Comparison of ENCODE assay signal across 1 cellular context in genomic region chr9:128593039-128593438, GRCh38.
TF ChIP-seq lines count a peak whose summit lies in the region.

No MANE protein-coding gene starts in this region.

TF ChIP-seq in K562, 482 proteins besides CTCF, POLR2A, EP300 and RAD21 (continued from another document and continues in another):
- TF ChIP-seq, protein P1, sequence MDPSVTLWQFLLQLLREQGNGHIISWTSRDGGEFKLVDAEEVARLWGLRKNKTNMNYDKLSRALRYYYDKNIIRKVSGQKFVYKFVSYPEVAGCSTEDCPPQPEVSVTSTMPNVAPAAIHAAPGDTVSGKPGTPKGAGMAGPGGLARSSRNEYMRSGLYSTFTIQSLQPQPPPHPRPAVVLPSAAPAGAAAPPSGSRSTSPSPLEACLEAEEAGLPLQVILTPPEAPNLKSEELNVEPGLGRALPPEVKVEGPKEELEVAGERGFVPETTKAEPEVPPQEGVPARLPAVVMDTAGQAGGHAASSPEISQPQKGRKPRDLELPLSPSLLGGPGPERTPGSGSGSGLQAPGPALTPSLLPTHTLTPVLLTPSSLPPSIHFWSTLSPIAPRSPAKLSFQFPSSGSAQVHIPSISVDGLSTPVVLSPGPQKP (CRISPR knock-in tag; IDR thresholded peaks at IDR 0.05), result no peak
- TF ChIP-seq PML (IDR thresholded peaks at IDR 0.05; ENCODE audit: low read length) (peak; percentile 88), SMARCA4 (IDR thresholded peaks at IDR 0.05) (peak; percentile 64), ETV5 (CRISPR knock-in tag; IDR thresholded peaks at IDR 0.05; ENCODE audit: low read depth) (peak; percentile 34; the same call in 1 of the 2 replicates), CREM (IDR thresholded peaks at IDR 0.05; ENCODE audit: low read depth) (peak; percentile 45), ZNF274 (IDR thresholded peaks at IDR 0.05; ENCODE audit: borderline replicate concordance, low read depth, low read length) (peak; percentile 54; the same call in 1 of the 2 replicates), SOX6 (IDR thresholded peaks at IDR 0.05) (peak; percentile 68), MNT (conservative IDR thresholded peaks at IDR 0.05) (peak in 1 of 2 experiments; percentile 54; a peak in 1 of 4 replicates), FOXM1 (IDR thresholded peaks at IDR 0.05; ENCODE audit: low read depth) (peak; percentile 68), FOXM1 (CRISPR knock-in tag; IDR thresholded peaks at IDR 0.05; ENCODE audit: low read depth) (no peak), NCOA1 (IDR thresholded peaks at IDR 0.05; ENCODE audit: low read depth) (peak; percentile 48; the same call in 1 of the 2 replicates), ARNT (IDR thresholded peaks at IDR 0.05) (peak; percentile 42 to 58; a peak in 1 of 4 replicates), SMAD4 (CRISPR knock-in tag; conservative IDR thresholded peaks at IDR 0.05) (0 out of 2 replicates have a peak, but pooled peaks have one; percentile 18), MCM5 (IDR thresholded peaks at IDR 0.05; ENCODE audit: low read depth) (no peak), ZNF395 (CRISPR knock-in tag; IDR thresholded peaks at IDR 0.05) (peak; percentile 46; the same call in 1 of the 2 replicates), TCF3 (CRISPR knock-in tag; IDR thresholded peaks at IDR 0.05) (peak; percentile 99), L3MBTL2 (IDR thresholded peaks at IDR 0.05) (peak; percentile 52; the same call in 1 of the 2 replicates), RCOR1 (IDR thresholded peaks at IDR 0.05; ENCODE audit: borderline replicate concordance in 1 of 2, low read depth in 2 of 2, low read length in 2 of 2) (peak; percentile 73 to 74; a peak in 2 of 4 replicates), PHB2 (IDR thresholded peaks at IDR 0.05; ENCODE audit: low read depth) (peak; percentile 64), FOXK2 (conservative IDR thresholded peaks at IDR 0.05 in 1 of 2, IDR thresholded peaks at IDR 0.05 in 1 of 2; ENCODE audit: low read depth in 2 of 2) (peak in 1 of 2 experiments; percentile 47; a peak in 2 of 4 replicates), POLR2AphosphoS5 (IDR thresholded peaks at IDR 0.05; ENCODE audit: control insufficient read depth, insufficient read depth, low read depth, low read length) (peak; percentile 91), DMBX1 (CRISPR knock-in tag; IDR thresholded peaks at IDR 0.05; ENCODE audit: borderline replicate concordance) (peak; percentile 86), MAZ (CRISPR knock-in tag; conservative IDR thresholded peaks at IDR 0.05 in 1 of 2, IDR thresholded peaks at IDR 0.05 in 1 of 2) (peak in 1 of 2 experiments; percentile 33; a peak in 1 of 4 replicates), KAT7 (CRISPR knock-in tag; IDR thresholded peaks at IDR 0.05; ENCODE audit: borderline replicate concordance) (no peak), STAT5A (IDR thresholded peaks at IDR 0.05; ENCODE audit: borderline replicate concordance, low read length) (peak; percentile 82), MTA3 (IDR thresholded peaks at IDR 0.05; ENCODE audit: borderline replicate concordance) (0 out of 2 replicates have a peak, but pooled peaks have one; percentile 30), EGR1 (conservative IDR thresholded peaks at IDR 0.05) (no peak), KDM1A (IDR thresholded peaks at IDR 0.05) (peak; percentile 94), SPI1 (IDR thresholded peaks at IDR 0.05; ENCODE audit: borderline replicate concordance, low read depth, low read length) (peak; percentile 74; the same call in 1 of the 2 replicates), KLF16 (IDR thresholded peaks at IDR 0.05) (peak; percentile 90), DPF2 (IDR thresholded peaks at IDR 0.05) (peak; percentile 67), BCOR (IDR thresholded peaks at IDR 0.05) (peak; percentile 51; the same call in 1 of the 2 replicates), LEF1 (IDR thresholded peaks at IDR 0.05) (no peak), CBFB (CRISPR knock-in tag; IDR thresholded peaks at IDR 0.05) (peak; percentile 91), ZBED1 (IDR thresholded peaks at IDR 0.05) (0 out of 2 replicates have a peak, but pooled peaks have one; percentile 27), TBL1XR1 (IDR thresholded peaks at IDR 0.05; ENCODE audit: low read length in 2 of 2) (peak in 1 of 2 experiments; percentile 32; a peak in 1 of 4 replicates), SP2 (IDR thresholded peaks at IDR 0.05; ENCODE audit: extremely low read depth, low read depth, low read length, poor library complexity, severe bottlenecking) (no peak), CBX3 (IDR thresholded peaks at IDR 0.05; ENCODE audit: borderline replicate concordance in 1 of 2, low read length in 2 of 2) (peak in 1 of 2 experiments; percentile 77; a peak in 2 of 3 replicates), MAFF (IDR thresholded peaks at IDR 0.05; ENCODE audit: low read length) (no peak), CREB1 (IDR thresholded peaks at IDR 0.05) (peak; percentile 52), CREB1 (CRISPR knock-in tag; IDR thresholded peaks at IDR 0.05) (no peak), MYC (IDR thresholded peaks at IDR 0.05; ENCODE audit: low read depth, low read length) (0 out of 2 replicates have a peak, but pooled peaks have one; percentile 18), MYC (CRISPR knock-in tag; IDR thresholded peaks at IDR 0.05; ENCODE audit: borderline replicate concordance, low read depth) (no peak), NKRF (IDR thresholded peaks at IDR 0.05; ENCODE audit: borderline replicate concordance) (no peak)
- TF ChIP-seq, protein P2, sequence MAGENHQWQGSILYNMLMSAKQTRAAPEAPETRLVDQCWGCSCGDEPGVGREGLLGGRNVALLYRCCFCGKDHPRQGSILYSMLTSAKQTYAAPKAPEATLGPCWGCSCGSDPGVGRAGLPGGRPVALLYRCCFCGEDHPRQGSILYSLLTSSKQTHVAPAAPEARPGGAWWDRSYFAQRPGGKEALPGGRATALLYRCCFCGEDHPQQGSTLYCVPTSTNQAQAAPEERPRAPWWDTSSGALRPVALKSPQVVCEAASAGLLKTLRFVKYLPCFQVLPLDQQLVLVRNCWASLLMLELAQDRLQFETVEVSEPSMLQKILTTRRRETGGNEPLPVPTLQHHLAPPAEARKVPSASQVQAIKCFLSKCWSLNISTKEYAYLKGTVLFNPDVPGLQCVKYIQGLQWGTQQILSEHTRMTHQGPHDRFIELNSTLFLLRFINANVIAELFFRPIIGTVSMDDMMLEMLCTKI (IDR thresholded peaks at IDR 0.05; ENCODE audit: partially characterized antibody), result no peak
- TF ChIP-seq, protein P3, sequence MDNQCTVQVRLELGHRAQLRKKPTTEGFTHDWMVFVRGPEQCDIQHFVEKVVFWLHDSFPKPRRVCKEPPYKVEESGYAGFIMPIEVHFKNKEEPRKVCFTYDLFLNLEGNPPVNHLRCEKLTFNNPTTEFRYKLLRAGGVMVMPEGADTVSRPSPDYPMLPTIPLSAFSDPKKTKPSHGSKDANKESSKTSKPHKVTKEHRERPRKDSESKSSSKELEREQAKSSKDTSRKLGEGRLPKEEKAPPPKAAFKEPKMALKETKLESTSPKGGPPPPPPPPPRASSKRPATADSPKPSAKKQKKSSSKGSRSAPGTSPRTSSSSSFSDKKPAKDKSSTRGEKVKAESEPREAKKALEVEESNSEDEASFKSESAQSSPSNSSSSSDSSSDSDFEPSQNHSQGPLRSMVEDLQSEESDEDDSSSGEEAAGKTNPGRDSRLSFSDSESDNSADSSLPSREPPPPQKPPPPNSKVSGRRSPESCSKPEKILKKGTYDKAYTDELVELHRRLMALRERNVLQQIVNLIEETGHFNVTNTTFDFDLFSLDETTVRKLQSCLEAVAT (IDR thresholded peaks at IDR 0.05), result peak in 1 of 2 experiments; percentile 90; a peak in 2 of 4 replicates
- TF ChIP-seq, protein P4, sequence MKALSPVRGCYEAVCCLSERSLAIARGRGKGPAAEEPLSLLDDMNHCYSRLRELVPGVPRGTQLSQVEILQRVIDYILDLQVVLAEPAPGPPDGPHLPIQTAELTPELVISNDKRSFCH (CRISPR knock-in tag; IDR thresholded peaks at IDR 0.05), result no peak
- TF ChIP-seq, protein P4 (tag; IDR thresholded peaks at IDR 0.05), result 0 out of 2 replicates have a peak, but pooled peaks have one; percentile 37
